ENCODE assay signal across 21 cellular contexts in genomic region chr22:34833982-34834510, GRCh38.
DNase-seq lines count a peak whose midpoint lies in the region; ATAC-seq and TF ChIP-seq lines count a peak whose summit lies in the region.
"Had no signal": no experiment of that assay in that cellular context is flagged by ENCODE, and none has a peak within 500 bp of the region (broad histone marks: within the 10 kb centered on the region; RNA-seq: fewer than 3 reads in every experiment).

No MANE protein-coding gene starts in this region.

- no peaks in the 10 kb centered on the region for H4K20me1 ChIP-seq in GM23338 (replicated peaks; ENCODE audit: insufficient read depth)

- H3K27ac Mint-ChIP-seq in GM23338 (no peak overlapping the region), WTC11 (peak overlapping the region; percentile 17; the same call in 1 of the 2 replicates)
- H3K27ac Mint-ChIP-seq: HFFc6 had no signal

- peaks cover 74% of the 10 kb centered on the region for H3K9me3 Mint-ChIP-seq in GM23338
- H3K9me3 Mint-ChIP-seq in WTC11, result peaks cover 8% of the 10 kb centered on the region

- H3K9me2 ChIP-seq in GM23338 (ENCODE audit: insufficient read depth), result peaks cover 14% of the 10 kb centered on the region; the same call in 1 of the 2 replicates

- H3K27me3 Mint-ChIP-seq in GM23338 (ENCODE audit: insufficient read depth, low read depth, poor library complexity) (peaks cover 15% of the 10 kb centered on the region), WTC11 (ENCODE audit: low read depth) (peaks cover 3% of the 10 kb centered on the region; the same call in 1 of the 2 replicates)

- no peak overlapping the region for H3K27ac ChIP-seq in GM23338 (ENCODE audit: low read depth)
- H3K27ac ChIP-seq: C4-2B, Peyer's patch, SJCRH30 had no signal

- CTCF ChIA-PET in WTC11 (lab: Charles Lee), result interaction anchor here (1.3 to 1.5 kb wide), 2 partner anchors 9 to 316 kb away, joined by 3 to 5 read pairs; no protein-coding TSS in a partner anchor

- no peak for ATAC-seq in GM23338
- ATAC-seq in WTC11, result no peak
- ATAC-seq in left ventricle myocardium superior, result no peak
- no peak for ATAC-seq in GM19395 (IDR thresholded peaks at IDR 0.05; ENCODE audit: unreplicated experiment)
- ATAC-seq in HG02610 (IDR thresholded peaks at IDR 0.05; ENCODE audit: unreplicated experiment), result no peak

- H3K79me2 ChIP-seq in GM23338 (replicated peaks; ENCODE audit: insufficient read depth), result no peaks in the 10 kb centered on the region

- no peak overlapping the region for H3K4me3 Mint-ChIP-seq in GM23338
- no peak overlapping the region for H3K4me3 Mint-ChIP-seq in WTC11
- H3K4me3 Mint-ChIP-seq: HFFc6 had no signal

- peaks cover 9% of the 10 kb centered on the region for H3K4me1 ChIP-seq in GM23338 (ENCODE audit: insufficient read depth)
- H3K4me1 ChIP-seq: Peyer's patch, SJCRH30 had no signal

- POLR2A ChIA-PET in WTC11 (lab: Charles Lee), result no interaction called here

- H3K36me3 Mint-ChIP-seq in GM23338 (ENCODE audit: low read depth) (peaks cover 3% of the 10 kb centered on the region), WTC11 (peaks cover under 1% of the 10 kb centered on the region; the same call in 1 of the 2 replicates)

- TF ChIP-seq CTCF in GM23338 (conservative IDR thresholded peaks at IDR 0.05; ENCODE audit: low read depth in 2 of 2) (no peak), WTC11 (IDR thresholded peaks at IDR 0.05) (no peak)

- peaks cover 30% of the 10 kb centered on the region for H3K4me1 Mint-ChIP-seq in GM23338
- H3K4me1 Mint-ChIP-seq in WTC11, result peaks cover 65% of the 10 kb centered on the region

- H3K4me3 ChIP-seq in GM23338 (no peak overlapping the region), H7 (ENCODE audit: insufficient read depth, low read depth, low read length) (no peak overlapping the region)
- H3K4me3 ChIP-seq: Peyer's patch, SJCRH30 had no signal

- H3K36me3 ChIP-seq in GM23338 (ENCODE audit: insufficient read depth) (no peaks in the 10 kb centered on the region), H7 (replicated peaks; ENCODE audit: control insufficient read depth, insufficient read depth, low read length) (no peaks in the 10 kb centered on the region)
- H3K36me3 ChIP-seq: Peyer's patch, SJCRH30 had no signal

- H3K27me3 ChIP-seq in GM23338 (ENCODE audit: insufficient read depth) (no peaks in the 10 kb centered on the region), H7 (ENCODE audit: control insufficient read depth, insufficient read depth, low read length) (no peaks in the 10 kb centered on the region)
- H3K27me3 ChIP-seq: Peyer's patch, SJCRH30 had no signal

- no peak overlapping the region for H3K4me2 ChIP-seq in GM23338

- DNase-seq in GM23338 (ENCODE audit: low spot score) (no peak), WTC11 (ENCODE audit: low spot score) (no peak), medulla oblongata (ENCODE audit: extremely low spot score) (peak; percentile 9), pons (ENCODE audit: low spot score) (peak; percentile 49), H7 (no peak), left ventricle myocardium superior (no peak)
- DNase-seq: 8988T, DMS53, GDM1, HFFc6, KBM-7, NCI-H1092, NCI-H1436, NCI-H1930, NCI-H345, NCI-H524 treated with DMSO at 0.1 percent for 48 hours, Peyer's patch had no signal

- intact Hi-C loops in left ventricle myocardium superior (cut with micrococcal nuclease), result no loop called here

- H3F3A ChIP-seq in GM23338 (replicated peaks; ENCODE audit: low read depth), result no peaks in the 10 kb centered on the region

- H2AFZ ChIP-seq in GM23338, result peak overlapping the region; percentile 32; the same call in 1 of the 2 replicates

TF ChIP-seq in GM23338, 12 proteins besides CTCF, POLR2A, EP300 and RAD21 (continues in another document):
- TF ChIP-seq EZH2 (IDR thresholded peaks at IDR 0.05; ENCODE audit: low read depth, unreplicated experiment) (no peak), CREB1 (CRISPR knock-in tag; IDR thresholded peaks at IDR 0.05; ENCODE audit: low read depth) (no peak), REST (IDR thresholded peaks at IDR 0.05; ENCODE audit: unreplicated experiment) (no peak), STAT1 (IDR thresholded peaks at IDR 0.05; ENCODE audit: unreplicated experiment) (no peak), ZNF331 (CRISPR knock-in tag; IDR thresholded peaks at IDR 0.05; ENCODE audit: low read depth) (no peak), JUNB (IDR thresholded peaks at IDR 0.05; ENCODE audit: unreplicated experiment) (no peak), ETS1 (IDR thresholded peaks at IDR 0.05) (no peak), ZNF114 (CRISPR knock-in tag; IDR thresholded peaks at IDR 0.05) (no peak)

TF ChIP-seq in WTC11, 78 proteins besides CTCF, POLR2A, EP300 and RAD21 (continues in another document):
- TF ChIP-seq TEAD1 (CRISPR knock-in tag; IDR thresholded peaks at IDR 0.05), result no peak
- no peak for TF ChIP-seq MYBL2 (CRISPR knock-in tag; IDR thresholded peaks at IDR 0.05)
- TF ChIP-seq OVOL2 (CRISPR knock-in tag; IDR thresholded peaks at IDR 0.05; ENCODE audit: borderline replicate concordance), result no peak
- no peak for TF ChIP-seq USF2 (CRISPR knock-in tag; IDR thresholded peaks at IDR 0.05)
- TF ChIP-seq SOX15 (CRISPR knock-in tag; IDR thresholded peaks at IDR 0.05), result no peak
- TF ChIP-seq ATF2 (CRISPR knock-in tag; IDR thresholded peaks at IDR 0.05; ENCODE audit: borderline replicate concordance, low read depth), result no peak
- no peak for TF ChIP-seq SMAD4 (CRISPR knock-in tag; IDR thresholded peaks at IDR 0.05)
- TF ChIP-seq ZNF425 (CRISPR knock-in tag; conservative IDR thresholded peaks at IDR 0.05), result no peak
- TF ChIP-seq NFYB (CRISPR knock-in tag; conservative IDR thresholded peaks at IDR 0.05; ENCODE audit: low read depth), result no peak
- TF ChIP-seq NFATC4 (CRISPR knock-in tag; IDR thresholded peaks at IDR 0.05), result no peak
- TF ChIP-seq TCF7 (CRISPR knock-in tag; IDR thresholded peaks at IDR 0.05; ENCODE audit: low read depth), result no peak
- no peak for TF ChIP-seq NFE2L1 (CRISPR knock-in tag; IDR thresholded peaks at IDR 0.05)
- no peak for TF ChIP-seq GTF2I (CRISPR knock-in tag; conservative IDR thresholded peaks at IDR 0.05)
- no peak for TF ChIP-seq ATF1 (CRISPR knock-in tag; IDR thresholded peaks at IDR 0.05)
- TF ChIP-seq PREB (CRISPR knock-in tag; IDR thresholded peaks at IDR 0.05; ENCODE audit: borderline replicate concordance), result no peak
- TF ChIP-seq E2F4 (CRISPR knock-in tag; IDR thresholded peaks at IDR 0.05; ENCODE audit: borderline replicate concordance, low read depth), result no peak

Comparison
In these comparisons a context has a peak if more than half of its experiments do, and no peak if none do; other contexts are left out.
1. DNase-seq: peak in medulla oblongata (single experiment) and pons (single experiment); none in GM23338 (single experiment), WTC11 (single experiment), H7 (single experiment) and left ventricle myocardium superior (single experiment).